In genomic region chr4:74873545-74874295, GRCh38 we compare ENCODE assay signal across 12 cellular contexts. TPM values are rescaled to one million over a fixed set of nuclear protein-coding genes. Genes with fewer than 3 reads are reported as not detected.
DNase-seq lines count a peak whose midpoint lies in the region; ATAC-seq, FAIRE-seq and TF ChIP-seq lines count a peak whose summit lies in the region.
"Had no signal": no experiment of that assay in that cellular context is flagged by ENCODE, and none has a peak within 500 bp of the region (broad histone marks: within the 10 kb centered on the region; RNA-seq: fewer than 3 reads in every experiment).

No MANE protein-coding gene starts in this region.

- H3K4me1 ChIP-seq in astrocyte (ENCODE audit: insufficient read depth, low read length), result no peaks in the 10 kb centered on the region

- H3K9ac ChIP-seq in astrocyte (ENCODE audit: low read length), result no peak overlapping the region

- peak; percentile 93 for ATAC-seq in GM19468 (IDR thresholded peaks at IDR 0.05; ENCODE audit: extremely low read depth, unreplicated experiment)
- peak; percentile 92 for ATAC-seq in HG03196 (IDR thresholded peaks at IDR 0.05; ENCODE audit: unreplicated experiment)
- no peak for ATAC-seq in left ventricle myocardium superior
- no peak for ATAC-seq in activated CD4-positive, CD25-positive, alpha-beta regulatory T cell treated with anti-CD3 and anti-CD28 coated beads, Interleukin-2, amount 50 U/mL, for 24 hours
- ATAC-seq: activated CD8-positive, alpha-beta memory T cell treated with anti-CD3 and anti-CD28 coated beads, Interleukin-2, amount 10 ng/mL, durations not matched to agents 7 days and 5 days; gastroesophageal sphincter; K562 had no signal

- no peak overlapping the region for H3K4me2 ChIP-seq in astrocyte (ENCODE audit: low read length)

- H3K9me3 ChIP-seq in astrocyte (ENCODE audit: insufficient read depth, low read depth, low read length), result no peaks in the 10 kb centered on the region
- H3K9me3 ChIP-seq: gastroesophageal sphincter had no signal

- no peaks in the 10 kb centered on the region for H3K36me3 Mint-ChIP-seq in astrocyte (ENCODE audit: low read depth, unreplicated experiment)
- H3K36me3 Mint-ChIP-seq: activated CD8-positive, alpha-beta memory T cell treated with anti-CD3 and anti-CD28 coated beads, Interleukin-2, amount 10 ng/mL, durations not matched to agents 7 days and 5 days had no signal

- no peak overlapping the region for H3K4me3 Mint-ChIP-seq in astrocyte (ENCODE audit: unreplicated experiment)
- H3K4me3 Mint-ChIP-seq: activated CD8-positive, alpha-beta memory T cell treated with anti-CD3 and anti-CD28 coated beads, Interleukin-2, amount 10 ng/mL, durations not matched to agents 7 days and 5 days had no signal

- peak; percentile 75 for DNase-seq in COR-L47 (lab: John Stamatoyannopoulos, UW)
- DNase-seq in astrocyte (ENCODE audit: low read depth), result no peak
- DNase-seq in NCI-H2196 (lab: John Stamatoyannopoulos, UW; ENCODE audit: unreplicated experiment), result no peak
- DNase-seq in left ventricle myocardium superior, result no peak
- DNase-seq in stimulated activated CD4-positive, alpha-beta T cell treated with anti-CD3 and anti-CD28 coated beads, Interleukin-4, amount 100 ng/mL, for 1 hour, result no peak
- DNase-seq: activated CD8-positive, alpha-beta memory T cell treated with anti-CD3 and anti-CD28 coated beads, Interleukin-2, amount 10 ng/mL, durations not matched to agents 7 days and 5 days had no signal

- no peaks in the 10 kb centered on the region for H3K27me3 Mint-ChIP-seq in astrocyte (ENCODE audit: low read depth, unreplicated experiment)

- intact Hi-C loops in left ventricle myocardium superior (cut with micrococcal nuclease), result loop anchor here (2.0 to 10.0 kb wide), 2 partner anchors 59 to 251 kb away; partner anchors contain the start of gene PARM1

- no peak overlapping the region for H2AFZ ChIP-seq in astrocyte (ENCODE audit: low read depth, low read length)

- no peaks in the 10 kb centered on the region for H3K79me2 ChIP-seq in astrocyte (ENCODE audit: insufficient read depth, low read length)

- no peaks in the 10 kb centered on the region for H3K4me1 Mint-ChIP-seq in astrocyte (ENCODE audit: low read depth, unreplicated experiment)

- no peaks in the 10 kb centered on the region for H4K20me1 ChIP-seq in astrocyte (ENCODE audit: insufficient read depth, low read length)

- no peaks in the 10 kb centered on the region for H3K9me3 Mint-ChIP-seq in astrocyte (ENCODE audit: unreplicated experiment)

- no peaks in the 10 kb centered on the region for H3K36me3 ChIP-seq in astrocyte (ENCODE audit: insufficient read depth, low read length)
- H3K36me3 ChIP-seq: gastroesophageal sphincter had no signal

- H3K27me3 ChIP-seq in astrocyte (ENCODE audit: insufficient read depth, low read length), result no peaks in the 10 kb centered on the region
- H3K27me3 ChIP-seq: gastroesophageal sphincter had no signal

- H3K27ac Mint-ChIP-seq in astrocyte (ENCODE audit: unreplicated experiment), result peak overlapping the region; percentile 47
- H3K27ac Mint-ChIP-seq: activated CD8-positive, alpha-beta memory T cell treated with anti-CD3 and anti-CD28 coated beads, Interleukin-2, amount 10 ng/mL, durations not matched to agents 7 days and 5 days had no signal

- FAIRE-seq in astrocyte (lab: Jason Lieb, UNC), result no peak
- FAIRE-seq: K562 had no signal

- no peak overlapping the region for H3K4me3 ChIP-seq in astrocyte (ENCODE audit: insufficient read depth, low read depth, low read length)
- H3K4me3 ChIP-seq: gastroesophageal sphincter, K562 had no signal

- TF ChIP-seq CTCF in astrocyte (IDR thresholded peaks at IDR 0.05; ENCODE audit: insufficient read depth, low read depth, low read length), result no peak

- H3K27ac ChIP-seq in astrocyte (ENCODE audit: low read depth, low read length), result no peak overlapping the region
- H3K27ac ChIP-seq: C4-2B had no signal

RNA-seq across cellular contexts. Expression of gene PARM1, which starts 59.2 kb away (rescaled TPM):
- 1.2 and 2.4 TPM in 2 replicates for total RNA-seq in astrocyte
- 107 TPM for total RNA-seq in left ventricle myocardium superior

Comparison
In these comparisons a context has a peak if more than half of its experiments do, and no peak if none do; other contexts are left out.
1. ATAC-seq: peak in GM19468 (single experiment) and HG03196 (single experiment); none in left ventricle myocardium superior (single experiment) and activated CD4-positive, CD25-positive, alpha-beta regulatory T cell treated with anti-CD3 and anti-CD28 coated beads, Interleukin-2, amount 50 U/mL, for 24 hours (0 of 2).
2. RNA of gene PARM1, which starts 59.2 kb away (total RNA-seq): 107 TPM in left ventricle myocardium superior (single experiment); 1.2 to 2.4 TPM in astrocyte; every median in the first group is over 10 times any median in the second.